In genomic region chr2:155980941-155981561, GRCh38 we compare ENCODE assay signal across 11 cellular contexts.
DNase-seq lines count a peak whose midpoint lies in the region; ATAC-seq and TF ChIP-seq lines count a peak whose summit lies in the region.
"Had no signal": no experiment of that assay in that cellular context is flagged by ENCODE, and none has a peak within 500 bp of the region (broad histone marks: within the 10 kb centered on the region; RNA-seq: fewer than 3 reads in every experiment).

No MANE protein-coding gene starts in this region.

- DNase-seq in NOMO-1 treated with DMSO at 0.1 percent for 48 hours (lab: John Stamatoyannopoulos, UW; ENCODE audit: unreplicated experiment) = peak; percentile 45
- no peak for DNase-seq in NOMO-1 treated with dmso at 0.1 percent for 144 hours (lab: John Stamatoyannopoulos, UW; ENCODE audit: unreplicated experiment)
- DNase-seq in nephron progenitor cell = no peak
- no peak for DNase-seq in type B pancreatic cell (ENCODE audit: extremely low spot score, unreplicated experiment)
- DNase-seq in NCI-H2107 treated with DMSO at 0.1 percent for 48 hours (lab: John Stamatoyannopoulos, UW; ENCODE audit: unreplicated experiment) = no peak
- no peak for DNase-seq in stimulated activated naive CD4-positive, alpha-beta T cell treated with Interleukin-2 at 50 U/mL for 16 hours (lab: John Stamatoyannopoulos, UW)
- DNase-seq: activated CD4-positive, CD25-positive, alpha-beta regulatory T cell; DMS153; pancreas had no signal

- H3K9me3 Mint-ChIP-seq in nephron progenitor cell (no peaks in the 10 kb centered on the region), type B pancreatic cell (no peaks in the 10 kb centered on the region)

- peak overlapping the region; percentile 53 for H3K27ac Mint-ChIP-seq in nephron progenitor cell
- no peak overlapping the region for H3K27ac Mint-ChIP-seq in type B pancreatic cell

- ATAC-seq in HG02642 (IDR thresholded peaks at IDR 0.05; ENCODE audit: poor library complexity, unreplicated experiment) (peak; percentile 59), HG03520 (IDR thresholded peaks at IDR 0.05; ENCODE audit: unreplicated experiment) (peak; percentile 85)
- ATAC-seq: pancreas had no signal

- TF ChIP-seq CTCF in nephron progenitor cell (IDR thresholded peaks at IDR 0.05) (no peak), type B pancreatic cell (conservative IDR thresholded peaks at IDR 0.05) (no peak)

- H3K36me3 Mint-ChIP-seq in nephron progenitor cell (ENCODE audit: low read depth) (no peaks in the 10 kb centered on the region), type B pancreatic cell (no peaks in the 10 kb centered on the region)

- H3K4me3 Mint-ChIP-seq in nephron progenitor cell (no peak overlapping the region), type B pancreatic cell (no peak overlapping the region)

- H3K4me1 Mint-ChIP-seq in nephron progenitor cell (no peaks in the 10 kb centered on the region), type B pancreatic cell (ENCODE audit: unreplicated experiment) (no peaks in the 10 kb centered on the region)

- H3K27me3 Mint-ChIP-seq in nephron progenitor cell (ENCODE audit: low read depth, poor library complexity) (no peaks in the 10 kb centered on the region), type B pancreatic cell (no peaks in the 10 kb centered on the region)
